In genomic region chr10:613217-613616, GRCh38 we compare ENCODE assay signal across 14 cellular contexts.
A peak's percentile ranks its signal among the peaks of the same experiment; 100 is the strongest.
DNase-seq lines count a peak whose midpoint lies in the region; FAIRE-seq and TF ChIP-seq lines count a peak whose summit lies in the region.
"Had no signal": no experiment of that assay in that cellular context is flagged by ENCODE, and none has a peak within 500 bp of the region (broad histone marks: within the 10 kb centered on the region; RNA-seq: fewer than 3 reads in every experiment).

No MANE protein-coding gene starts in this region.

- H3K27me3 ChIP-seq in keratinocyte (ENCODE audit: control insufficient read depth, extremely low read depth, insufficient read depth, low read length), result no peaks in the 10 kb centered on the region
- H3K27me3 ChIP-seq in vagina, result no peaks in the 10 kb centered on the region

- H3K4me1 ChIP-seq in keratinocyte (ENCODE audit: control insufficient read depth, extremely low read depth, insufficient read depth, low read length), result peaks cover 21% of the 10 kb centered on the region
- H3K4me1 ChIP-seq in vagina, result peaks cover 69% of the 10 kb centered on the region

- DNase-seq in LoVo (ENCODE audit: low spot score), result peak; percentile 51
- no peak for DNase-seq in keratinocyte (ENCODE audit: low read depth, low spot score)
- no peak for DNase-seq in middle frontal gyrus (ENCODE audit: extremely low spot score, low spot score)
- DNase-seq in vagina (ENCODE audit: extremely low spot score in 2 of 2), result no peak
- DNase-seq in SHP77 (lab: John Stamatoyannopoulos, UW), result no peak
- DNase-seq in cerebellar nuclear complex (lab: John Stamatoyannopoulos, UW), result no peak
- DNase-seq: activated CD4-positive, alpha-beta T cell treated with anti-CD3 and anti-CD28 coated beads for 36 hours; activated naive CD4-positive, alpha-beta T cell; glutamatergic neuron; SK-N-SH had no signal

- H3K9me3 ChIP-seq in keratinocyte (ENCODE audit: control insufficient read depth, low read depth, low read length) (no peaks in the 10 kb centered on the region), vagina (no peaks in the 10 kb centered on the region)
- H3K9me3 ChIP-seq: SK-N-SH had no signal

- no peaks in the 10 kb centered on the region for H3K36me3 ChIP-seq in keratinocyte (ENCODE audit: control insufficient read depth in 2 of 2, extremely low read depth in 1 of 2, insufficient read depth in 2 of 2, low read length in 2 of 2)
- H3K36me3 ChIP-seq in vagina, result no peaks in the 10 kb centered on the region

- TF ChIP-seq CTCF in VCaP (conservative IDR thresholded peaks at IDR 0.05) (no peak), keratinocyte (optimal IDR thresholded peaks at IDR 0.05 in 1 of 3, IDR thresholded peaks at IDR 0.05 in 1 of 3, conservative IDR thresholded peaks at IDR 0.05 in 1 of 3; ENCODE audit: extremely low read depth in 1 of 3, insufficient read depth in 2 of 3, low read length in 3 of 3) (no peak), vagina (IDR thresholded peaks at IDR 0.05) (no peak)

- peak overlapping the region; percentile 22 for H3K4me2 ChIP-seq in keratinocyte (ENCODE audit: control insufficient read depth, extremely low read depth, insufficient read depth, low read depth, low read length)
- H3K4me2 ChIP-seq: SK-N-SH had no signal

- H3K9ac ChIP-seq in keratinocyte (ENCODE audit: control insufficient read depth, extremely low read depth, insufficient read depth, low read length), result no peak overlapping the region
- H3K9ac ChIP-seq: SK-N-SH had no signal

- H3K79me2 ChIP-seq in keratinocyte (ENCODE audit: control insufficient read depth, insufficient read depth, low read length), result no peaks in the 10 kb centered on the region

- TF ChIP-seq POLR2A in vagina (IDR thresholded peaks at IDR 0.05), result no peak

- dilution Hi-C loops in keratinocyte (cut with MboI; ENCODE audit: extremely low pct_ligation_motif_present, low sequenced_read_pairs), result no loop called here

- H3K4me3 ChIP-seq in keratinocyte (ENCODE audit: control insufficient read depth in 2 of 3, extremely low read depth in 1 of 3, insufficient read depth in 2 of 3, low read depth in 1 of 3, low read length in 3 of 3) (no peak overlapping the region), vagina (no peak overlapping the region)

- no peaks in the 10 kb centered on the region for H4K20me1 ChIP-seq in keratinocyte (ENCODE audit: control insufficient read depth, extremely low read depth, insufficient read depth, low read length)

- peak overlapping the region; percentile 98 for H3K27ac ChIP-seq in VCaP
- no peak overlapping the region for H3K27ac ChIP-seq in keratinocyte (ENCODE audit: control insufficient read depth, insufficient read depth, low read length)
- H3K27ac ChIP-seq in temporal lobe (ENCODE audit: low read depth, low read length), result peak overlapping the region; percentile 75
- no peak overlapping the region for H3K27ac ChIP-seq in vagina

- intact Hi-C loops in vagina (cut with DNase I), result no loop called here

- H2AFZ ChIP-seq in keratinocyte (ENCODE audit: control insufficient read depth, low read length), result no peak overlapping the region

- FAIRE-seq in keratinocyte (lab: Jason Lieb, UNC), result peak; percentile 46
- FAIRE-seq: GM12892, HTR-8/SVneo had no signal

- H3K9me1 ChIP-seq in keratinocyte (ENCODE audit: control insufficient read depth, extremely low read depth, insufficient read depth, low read length), result no peaks in the 10 kb centered on the region

Comparison
In these comparisons a context has a peak if more than half of its experiments do, and no peak if none do; other contexts are left out.
1. H3K27ac ChIP-seq: peak in VCaP (single experiment) and temporal lobe (single experiment); none in keratinocyte (single experiment) and vagina (single experiment).